Comparison of ENCODE assay signal across 19 cellular contexts in the genomic region with DNA sequence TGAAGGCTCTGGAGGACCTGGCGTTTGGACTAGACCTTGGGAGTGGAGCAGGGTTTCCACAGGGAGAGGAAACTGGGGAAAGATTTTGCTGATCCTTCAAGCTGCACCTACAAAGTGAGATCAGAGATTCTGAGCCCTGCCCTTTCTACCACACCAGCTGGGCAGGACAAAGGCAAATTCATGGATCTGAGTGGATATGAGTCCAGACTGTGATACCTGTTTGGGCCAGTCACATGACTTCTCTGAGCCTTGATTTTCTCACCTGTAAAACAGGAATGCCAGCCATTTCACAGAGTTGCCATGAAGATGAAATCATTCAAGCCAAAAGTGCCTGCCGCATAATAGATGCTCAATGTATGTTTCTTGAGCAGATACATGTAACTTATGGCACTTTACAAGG.
"Had no signal": no experiment of that assay in that cellular context is flagged by ENCODE, and none has a peak within 500 bp of the region (broad histone marks: within the 10 kb centered on the region; RNA-seq: fewer than 3 reads in every experiment).

No MANE protein-coding gene starts in this region.

- H3K27me3 Mint-ChIP-seq: natural killer cell treated with Interleukin-12 subunit alpha and Interleukin-12 subunit beta and Interleukin-15 and Interleukin-18, amount 100 ng/mL, for 72 hours; stimulated activated memory B cell treated with anti-CD40 and anti-IgM and Interleukin-4, amounts not matched to agents 10 μg/mL and 1 μg/mL and 100 μg/mL, for 72 hours had no signal

- H3K4me3 Mint-ChIP-seq: activated CD4-positive, alpha-beta memory T cell treated with anti-CD3 and anti-CD28 coated beads for 36 hours; activated naive CD8-positive, alpha-beta T cell treated with anti-CD3 and anti-CD28 coated beads, Interleukin-2, amount 10 ng/mL, durations not matched to agents 7 days and 5 days; brain; stimulated activated memory B cell treated with anti-CD40 and anti-IgM and Interleukin-4, amounts not matched to agents 10 μg/mL and 1 μg/mL and 100 μg/mL, for 72 hours had no signal

- H3K36me3 ChIP-seq: esophagus muscularis mucosa, lower lobe of right lung, neutrophil, WERI-Rb-1 had no signal

- H3K9me3 Mint-ChIP-seq: activated CD4-positive, alpha-beta memory T cell treated with anti-CD3 and anti-CD28 coated beads for 36 hours; activated naive CD8-positive, alpha-beta T cell treated with anti-CD3 and anti-CD28 coated beads, Interleukin-2, amount 10 ng/mL, durations not matched to agents 7 days and 5 days; natural killer cell treated with Interleukin-12 subunit alpha and Interleukin-12 subunit beta and Interleukin-15 and Interleukin-18, amount 100 ng/mL, for 72 hours; stimulated activated memory B cell treated with anti-CD40 and anti-IgM and Interleukin-4, amounts not matched to agents 10 μg/mL and 1 μg/mL and 100 μg/mL, for 72 hours had no signal

- H3K9me3 ChIP-seq: esophagus muscularis mucosa, lower lobe of right lung, neutrophil, testis had no signal

- H2AFZ ChIP-seq: parathyroid adenoma had no signal

- H3K27me3 ChIP-seq: testis had no signal

- H3K27ac Mint-ChIP-seq: activated CD4-positive, alpha-beta memory T cell treated with anti-CD3 and anti-CD28 coated beads for 36 hours; activated naive CD8-positive, alpha-beta T cell treated with anti-CD3 and anti-CD28 coated beads, Interleukin-2, amount 10 ng/mL, durations not matched to agents 7 days and 5 days; stimulated activated memory B cell treated with anti-CD40 and anti-IgM and Interleukin-4, amounts not matched to agents 10 μg/mL and 1 μg/mL and 100 μg/mL, for 72 hours had no signal

- H3K4me1 ChIP-seq: testis had no signal

- H3K27ac ChIP-seq: neutrophil, testis, WERI-Rb-1 had no signal

- H3K4me3 ChIP-seq: esophagus muscularis mucosa, lower lobe of right lung, testis had no signal

- H3K36me3 Mint-ChIP-seq: activated CD4-positive, alpha-beta memory T cell treated with anti-CD3 and anti-CD28 coated beads for 36 hours; brain; natural killer cell treated with Interleukin-12 subunit alpha and Interleukin-12 subunit beta and Interleukin-15 and Interleukin-18, amount 100 ng/mL, for 72 hours had no signal

- H3K9ac ChIP-seq: parathyroid adenoma had no signal

- ATAC-seq: left cardiac atrium; lower lobe of right lung; natural killer cell treated with Interleukin-12 subunit alpha and Interleukin-12 subunit beta and Interleukin-15 and Interleukin-18, amount 100 ng/mL, for 72 hours; stimulated activated memory B cell treated with anti-CD40 and anti-IgM and Interleukin-4, amounts not matched to agents 10 μg/mL and 1 μg/mL and 100 μg/mL, for 72 hours had no signal

- DNase-seq: activated CD4-positive, alpha-beta memory T cell treated with anti-CD3 and anti-CD28 coated beads for 36 hours; activated CD4-positive, alpha-beta T cell treated with anti-CD3 and anti-CD28 coated beads for 1 hour; activated naive CD8-positive, alpha-beta T cell treated with anti-CD3 and anti-CD28 coated beads, Interleukin-2, amount 10 ng/mL, durations not matched to agents 7 days and 5 days; activated T-cell treated with anti-CD3 and anti-CD28 coated beads for 4 hours; amygdala; central memory CD4-positive, alpha-beta T cell; cortex of kidney; left cardiac atrium; stimulated activated CD4-positive, alpha-beta T cell treated with anti-CD3 and anti-CD28 coated beads, Interleukin-4, amount 100 ng/mL, for 4 hours; SW 1271; testis; WERI-Rb-1 had no signal
